24 cellular contexts compared by ENCODE assay signal in the genomic region with DNA sequence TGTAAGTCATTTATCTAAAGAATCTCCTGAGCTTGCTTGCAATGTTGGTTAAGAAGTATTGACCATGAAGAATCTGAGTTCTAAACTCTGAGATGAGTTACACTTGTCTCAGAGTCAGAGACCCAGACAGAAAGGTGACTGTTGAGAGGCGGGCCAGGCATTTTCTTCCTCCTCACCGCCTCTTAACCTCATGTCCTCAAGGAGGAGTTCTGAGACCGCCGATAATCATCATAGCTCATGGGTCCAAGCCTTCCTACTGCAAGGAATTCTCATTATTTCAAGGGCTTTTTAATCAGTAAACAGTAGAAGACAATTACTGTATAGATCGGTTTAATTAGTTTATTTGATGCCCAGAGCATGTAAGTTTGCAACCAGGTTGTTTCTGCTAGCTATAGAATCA.
"Had no signal": no experiment of that assay in that cellular context is flagged by ENCODE, and none has a peak within 500 bp of the region (broad histone marks: within the 10 kb centered on the region; RNA-seq: fewer than 3 reads in every experiment).

No MANE protein-coding gene starts in this region.

- H3K27ac ChIP-seq: gastrocnemius medialis, left lung, ovary, psoas muscle, right lobe of liver, thyroid gland had no signal

- H3K4me1 Mint-ChIP-seq: naive thymus-derived CD8-positive, alpha-beta T cell; nephron progenitor cell; stimulated activated naive CD8-positive, alpha-beta T cell treated with anti-CD3 and anti-CD28 coated beads, Interleukin-15, amount 100 ng/mL, for 72 hours had no signal

- H3K4me3 ChIP-seq: gastrocnemius medialis, left lung, ovary, psoas muscle, right lobe of liver, thyroid gland had no signal

- H3K36me3 Mint-ChIP-seq: naive thymus-derived CD8-positive, alpha-beta T cell had no signal

- H3K27me3 ChIP-seq: gastrocnemius medialis, left lung, ovary, right lobe of liver, thyroid gland had no signal

- DNase-seq: cortex of kidney; effector memory CD8-positive, alpha-beta T cell; foreskin fibroblast; gastrocnemius medialis; head of caudate nucleus; left cardiac atrium; left lung; mesenchymal stem cell; midbrain; naive thymus-derived CD8-positive, alpha-beta T cell; nephron progenitor cell; occipital lobe; ovary; posterior cingulate gyrus; psoas muscle; right lobe of liver; small intestine; stimulated activated CD4-positive, alpha-beta T cell treated with anti-CD3 and anti-CD28 coated beads, Interleukin-1b, Interleukin-23, amount 100 ng/mL, for 48 hours; stimulated activated CD4-positive, alpha-beta T cell treated with anti-CD3 and anti-CD28 coated beads, Interleukin-4, amount 100 ng/mL, for 1 hour; stimulated activated CD8-positive, alpha-beta memory T cell treated with anti-CD3 and anti-CD28 coated beads, Interleukin-4, amount 100 ng/mL, for 48 hours; stimulated activated naive CD4-positive, alpha-beta T cell; stimulated activated naive CD8-positive, alpha-beta T cell treated with anti-CD3 and anti-CD28 coated beads, Interleukin-15, amount 100 ng/mL, for 72 hours; thyroid gland; trophoblast cell had no signal

- H3K27ac Mint-ChIP-seq: effector memory CD8-positive, alpha-beta T cell; nephron progenitor cell; stimulated activated naive CD8-positive, alpha-beta T cell treated with anti-CD3 and anti-CD28 coated beads, Interleukin-15, amount 100 ng/mL, for 72 hours had no signal

- H3K9me3 ChIP-seq: gastrocnemius medialis, left lung, ovary, psoas muscle, right lobe of liver, thyroid gland had no signal

- H3K27me3 Mint-ChIP-seq: effector memory CD8-positive, alpha-beta T cell; stimulated activated naive CD8-positive, alpha-beta T cell treated with anti-CD3 and anti-CD28 coated beads, Interleukin-15, amount 100 ng/mL, for 72 hours had no signal

- ATAC-seq: effector memory CD8-positive, alpha-beta T cell; gastrocnemius medialis; left cardiac atrium; left lung; naive thymus-derived CD8-positive, alpha-beta T cell; psoas muscle; right lobe of liver; stimulated activated naive CD8-positive, alpha-beta T cell treated with anti-CD3 and anti-CD28 coated beads, Interleukin-15, amount 100 ng/mL, for 72 hours had no signal

- H3K4me3 Mint-ChIP-seq: effector memory CD8-positive, alpha-beta T cell; naive thymus-derived CD8-positive, alpha-beta T cell; nephron progenitor cell; stimulated activated naive CD8-positive, alpha-beta T cell treated with anti-CD3 and anti-CD28 coated beads, Interleukin-15, amount 100 ng/mL, for 72 hours had no signal

- H3K9me3 Mint-ChIP-seq: nephron progenitor cell; stimulated activated naive CD8-positive, alpha-beta T cell treated with anti-CD3 and anti-CD28 coated beads, Interleukin-15, amount 100 ng/mL, for 72 hours had no signal

- H3K4me1 ChIP-seq: gastrocnemius medialis, psoas muscle, right lobe of liver had no signal

- H3K36me3 ChIP-seq: gastrocnemius medialis, left lung, ovary, right lobe of liver, thyroid gland had no signal
